ENCODE assay signal across 1 cellular context in the genomic region with DNA sequence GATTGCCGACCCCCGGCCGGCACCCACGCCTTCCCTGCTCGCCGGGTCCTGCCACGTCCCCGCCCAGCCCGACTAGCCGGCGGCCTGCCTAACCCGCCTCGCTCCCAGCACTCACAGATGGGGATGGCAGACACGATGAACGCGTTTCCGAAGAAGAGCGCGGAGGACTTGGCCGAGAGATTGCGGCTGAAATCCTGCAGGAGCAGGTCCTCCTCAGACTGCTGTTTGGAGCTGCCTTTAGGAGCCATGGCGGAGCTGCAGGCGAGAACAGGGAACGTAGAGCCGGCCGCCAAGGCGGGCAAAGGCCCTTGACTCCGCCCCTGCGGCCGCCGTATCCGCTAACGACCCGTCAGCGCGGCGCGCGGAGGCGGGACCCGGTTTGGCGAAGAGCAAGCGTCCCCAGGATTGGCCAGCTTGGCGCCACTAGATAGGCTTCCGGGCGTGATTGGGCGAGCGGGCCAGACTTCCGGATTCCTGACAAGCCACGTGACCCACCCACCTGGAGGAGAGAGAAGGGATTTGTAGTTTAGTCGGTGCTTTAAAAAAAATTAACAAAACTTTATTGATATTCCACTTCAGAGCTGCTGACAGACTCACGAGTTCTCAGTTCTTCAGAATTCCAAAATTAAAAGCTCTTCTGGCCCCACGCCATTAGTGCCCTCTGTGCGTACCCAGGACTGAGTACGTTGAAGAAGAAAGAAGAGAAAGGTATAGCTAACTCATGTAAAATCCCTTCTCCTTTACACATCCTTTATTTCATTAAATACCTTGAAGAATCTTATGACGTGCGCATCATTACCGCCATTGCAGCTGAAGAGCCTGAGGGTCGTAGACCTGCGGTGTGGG.
TF ChIP-seq lines count a peak whose summit lies in the region.

TSS of gene SSR3 (minus strand) at position 276 of the 846 bp plus-strand sequence. CDS start at position 248, 28 bp downstream.

TF ChIP-seq in GM12878, 131 proteins besides CTCF, POLR2A, EP300 and RAD21 (continued from another document and continues in another):
- TF ChIP-seq CEBPZ (IDR thresholded peaks at IDR 0.05; ENCODE audit: low read depth, low read length) (peak; percentile 64; the same call in 1 of the 2 replicates), ZZZ3 (IDR thresholded peaks at IDR 0.05; ENCODE audit: control insufficient read depth, insufficient read length, low read depth) (no peak), SIX5 (IDR thresholded peaks at IDR 0.05; ENCODE audit: low read depth, low read length, severe bottlenecking) (peak; percentile 93), SREBF2 (IDR thresholded peaks at IDR 0.05; ENCODE audit: low read length) (peak; percentile 79), DPF2 (IDR thresholded peaks at IDR 0.05) (peak; percentile 58; the same call in 1 of the 2 replicates), POLR2AphosphoS2 (IDR thresholded peaks at IDR 0.05; ENCODE audit: low read depth, low read length) (0 out of 2 replicates have a peak, but pooled peaks have one; percentile 49), IKZF2 (IDR thresholded peaks at IDR 0.05) (peak; percentile 56 to 81; a peak in 2 of 4 replicates), FOS (IDR thresholded peaks at IDR 0.05; ENCODE audit: borderline replicate concordance, extremely low read depth, insufficient read length) (peak; percentile 73), SMARCA5 (IDR thresholded peaks at IDR 0.05) (peak; percentile 70; the same call in 1 of the 2 replicates), BCL11A (IDR thresholded peaks at IDR 0.05; ENCODE audit: low read depth, low read length) (no peak), YY1 (IDR thresholded peaks at IDR 0.05; ENCODE audit: low read depth, low read length) (peak; percentile 92), BHLHE40 (IDR thresholded peaks at IDR 0.05; ENCODE audit: borderline replicate concordance in 1 of 2, low read depth in 2 of 2, low read length in 1 of 2) (peak; percentile 64; a peak in 2 of 4 replicates), NFYA (IDR thresholded peaks at IDR 0.05; ENCODE audit: borderline replicate concordance, low read depth, low read length) (peak; percentile 36), CHD1 (IDR thresholded peaks at IDR 0.05; ENCODE audit: low read depth, low read length) (no peak), RCOR1 (conservative IDR thresholded peaks at IDR 0.05; ENCODE audit: low read depth, low read length) (no peak), HCFC1 (IDR thresholded peaks at IDR 0.05; ENCODE audit: low read length) (peak; percentile 97), EGR1 (IDR thresholded peaks at IDR 0.05; ENCODE audit: borderline replicate concordance in 1 of 2, low read depth in 2 of 2, low read length in 2 of 2) (peak; percentile 12 to 94), TAF1 (IDR thresholded peaks at IDR 0.05; ENCODE audit: borderline replicate concordance, low read depth, low read length) (peak; percentile 79), ATF3 (IDR thresholded peaks at IDR 0.05; ENCODE audit: borderline replicate concordance, extremely low read depth, low read depth, low read length) (peak; percentile 98), KLF5 (IDR thresholded peaks at IDR 0.05; ENCODE audit: partially characterized antibody) (peak; percentile 81), NR2C1 (IDR thresholded peaks at IDR 0.05) (peak; percentile 49; the same call in 1 of the 2 replicates), BCLAF1 (IDR thresholded peaks at IDR 0.05) (no peak), JUNB (IDR thresholded peaks at IDR 0.05) (peak; percentile 11; the same call in 1 of the 2 replicates), SMAD5 (IDR thresholded peaks at IDR 0.05; ENCODE audit: low read depth) (0 out of 2 replicates have a peak, but pooled peaks have one; percentile 39), RAD51 (IDR thresholded peaks at IDR 0.05) (peak; percentile 99), SPI1 (IDR thresholded peaks at IDR 0.05; ENCODE audit: borderline replicate concordance, insufficient read depth, low read depth, low read length) (peak; percentile 16; the same call in 1 of the 2 replicates), MYB (IDR thresholded peaks at IDR 0.05; ENCODE audit: borderline replicate concordance, low read depth, low read length) (no peak), ATF7 (IDR thresholded peaks at IDR 0.05; ENCODE audit: low read depth) (peak; percentile 72), SIN3A (IDR thresholded peaks at IDR 0.05; ENCODE audit: low read depth, low read length) (peak; percentile 79; the same call in 1 of the 2 replicates), CBFB (IDR thresholded peaks at IDR 0.05; ENCODE audit: low read depth) (peak; percentile 49; the same call in 1 of the 2 replicates), RELB (IDR thresholded peaks at IDR 0.05; ENCODE audit: low read depth) (0 out of 2 replicates have a peak, but pooled peaks have one; percentile 41), POU2F2 (IDR thresholded peaks at IDR 0.05; ENCODE audit: borderline replicate concordance, low read depth, low read length) (peak; percentile 27; the same call in 2 of the 3 replicates), ESRRA (IDR thresholded peaks at IDR 0.05; ENCODE audit: low read length) (no peak), NRF1 (conservative IDR thresholded peaks at IDR 0.05; ENCODE audit: low read depth, low read length) (no peak), SRF (IDR thresholded peaks at IDR 0.05; ENCODE audit: low read depth in 2 of 2, low read length in 2 of 2) (0 out of 4 replicates have a peak, but pooled peaks of 1 of the 2 experiments have one; percentile 23), PAX5 (IDR thresholded peaks at IDR 0.05; ENCODE audit: borderline replicate concordance, low read depth, low read length) (no peak), POLR2AphosphoS5 (IDR thresholded peaks at IDR 0.05; ENCODE audit: low read length) (peak; percentile 94)
- TF ChIP-seq, protein P1, sequence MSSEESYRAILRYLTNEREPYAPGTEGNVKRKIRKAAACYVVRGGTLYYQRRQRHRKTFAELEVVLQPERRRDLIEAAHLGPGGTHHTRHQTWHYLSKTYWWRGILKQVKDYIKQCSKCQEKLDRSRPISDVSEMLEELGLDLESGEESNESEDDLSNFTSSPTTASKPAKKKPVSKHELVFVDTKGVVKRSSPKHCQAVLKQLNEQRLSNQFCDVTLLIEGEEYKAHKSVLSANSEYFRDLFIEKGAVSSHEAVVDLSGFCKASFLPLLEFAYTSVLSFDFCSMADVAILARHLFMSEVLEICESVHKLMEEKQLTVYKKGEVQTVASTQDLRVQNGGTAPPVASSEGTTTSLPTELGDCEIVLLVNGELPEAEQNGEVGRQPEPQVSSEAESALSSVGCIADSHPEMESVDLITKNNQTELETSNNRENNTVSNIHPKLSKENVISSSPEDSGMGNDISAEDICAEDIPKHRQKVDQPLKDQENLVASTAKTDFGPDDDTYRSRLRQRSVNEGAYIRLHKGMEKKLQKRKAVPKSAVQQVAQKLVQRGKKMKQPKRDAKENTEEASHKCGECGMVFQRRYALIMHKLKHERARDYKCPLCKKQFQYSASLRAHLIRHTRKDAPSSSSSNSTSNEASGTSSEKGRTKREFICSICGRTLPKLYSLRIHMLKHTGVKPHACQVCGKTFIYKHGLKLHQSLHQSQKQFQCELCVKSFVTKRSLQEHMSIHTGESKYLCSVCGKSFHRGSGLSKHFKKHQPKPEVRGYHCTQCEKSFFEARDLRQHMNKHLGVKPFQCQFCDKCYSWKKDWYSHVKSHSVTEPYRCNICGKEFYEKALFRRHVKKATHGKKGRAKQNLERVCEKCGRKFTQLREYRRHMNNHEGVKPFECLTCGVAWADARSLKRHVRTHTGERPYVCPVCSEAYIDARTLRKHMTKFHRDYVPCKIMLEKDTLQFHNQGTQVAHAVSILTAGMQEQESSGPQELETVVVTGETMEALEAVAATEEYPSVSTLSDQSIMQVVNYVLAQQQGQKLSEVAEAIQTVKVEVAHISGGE (CRISPR knock-in tag; IDR thresholded peaks at IDR 0.05) = no peak
- TF ChIP-seq, protein P2, sequence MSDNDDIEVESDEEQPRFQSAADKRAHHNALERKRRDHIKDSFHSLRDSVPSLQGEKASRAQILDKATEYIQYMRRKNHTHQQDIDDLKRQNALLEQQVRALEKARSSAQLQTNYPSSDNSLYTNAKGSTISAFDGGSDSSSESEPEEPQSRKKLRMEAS (IDR thresholded peaks at IDR 0.05; ENCODE audit: low read depth, low read length) = peak; percentile 72; the same call in 1 of the 2 replicates
- TF ChIP-seq, protein P3, sequence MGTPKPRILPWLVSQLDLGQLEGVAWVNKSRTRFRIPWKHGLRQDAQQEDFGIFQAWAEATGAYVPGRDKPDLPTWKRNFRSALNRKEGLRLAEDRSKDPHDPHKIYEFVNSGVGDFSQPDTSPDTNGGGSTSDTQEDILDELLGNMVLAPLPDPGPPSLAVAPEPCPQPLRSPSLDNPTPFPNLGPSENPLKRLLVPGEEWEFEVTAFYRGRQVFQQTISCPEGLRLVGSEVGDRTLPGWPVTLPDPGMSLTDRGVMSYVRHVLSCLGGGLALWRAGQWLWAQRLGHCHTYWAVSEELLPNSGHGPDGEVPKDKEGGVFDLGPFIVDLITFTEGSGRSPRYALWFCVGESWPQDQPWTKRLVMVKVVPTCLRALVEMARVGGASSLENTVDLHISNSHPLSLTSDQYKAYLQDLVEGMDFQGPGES (IDR thresholded peaks at IDR 0.05) = peak; percentile 90
- TF ChIP-seq, protein P4, sequence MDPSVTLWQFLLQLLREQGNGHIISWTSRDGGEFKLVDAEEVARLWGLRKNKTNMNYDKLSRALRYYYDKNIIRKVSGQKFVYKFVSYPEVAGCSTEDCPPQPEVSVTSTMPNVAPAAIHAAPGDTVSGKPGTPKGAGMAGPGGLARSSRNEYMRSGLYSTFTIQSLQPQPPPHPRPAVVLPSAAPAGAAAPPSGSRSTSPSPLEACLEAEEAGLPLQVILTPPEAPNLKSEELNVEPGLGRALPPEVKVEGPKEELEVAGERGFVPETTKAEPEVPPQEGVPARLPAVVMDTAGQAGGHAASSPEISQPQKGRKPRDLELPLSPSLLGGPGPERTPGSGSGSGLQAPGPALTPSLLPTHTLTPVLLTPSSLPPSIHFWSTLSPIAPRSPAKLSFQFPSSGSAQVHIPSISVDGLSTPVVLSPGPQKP (IDR thresholded peaks at IDR 0.05; ENCODE audit: low read depth, low read length) = peak; percentile 79
